Comparison of ENCODE assay signal across 10 cellular contexts in genomic region chr4:74006009-74006476, GRCh38. TPM values are rescaled to one million over a fixed set of nuclear protein-coding genes. Genes with fewer than 3 reads are reported as not detected.
DNase-seq lines count a peak whose midpoint lies in the region; ATAC-seq and TF ChIP-seq lines count a peak whose summit lies in the region.
"Had no signal": no experiment of that assay in that cellular context is flagged by ENCODE, and none has a peak within 500 bp of the region (broad histone marks: within the 10 kb centered on the region; RNA-seq: fewer than 3 reads in every experiment).

No MANE protein-coding gene starts in this region.

- H3K4me1 ChIP-seq in upper lobe of right lung = no peaks in the 10 kb centered on the region

- no peaks in the 10 kb centered on the region for H3K27me3 ChIP-seq in upper lobe of right lung

- no peaks in the 10 kb centered on the region for H3K36me3 ChIP-seq in upper lobe of right lung

- TF ChIP-seq CTCF in astrocyte of the cerebellum (IDR thresholded peaks at IDR 0.05; ENCODE audit: low read depth, low read length, missing control alignments) (no peak), upper lobe of right lung (IDR thresholded peaks at IDR 0.05) (no peak)

- H3K9me3 ChIP-seq in upper lobe of right lung = no peaks in the 10 kb centered on the region

- DNase-seq in astrocyte of the cerebellum (ENCODE audit: low read depth) (peak; percentile 65), foreskin melanocyte (peak; percentile 25), upper lobe of right lung (no peak), HK-2 (ENCODE audit: unreplicated experiment) (no peak)
- no peak for DNase-seq in stimulated activated naive CD4-positive, alpha-beta T cell (lab: John Stamatoyannopoulos, UW)
- DNase-seq: activated gamma-delta T cell treated with Interleukin-2 at 50 U/mL for 16 hours, NCI-H2107 had no signal

- intact Hi-C loops in upper lobe of right lung (cut with DNase I) = no loop called here

- in situ Hi-C loops in astrocyte of the cerebellum (cut with HindIII; ENCODE audit: low sequenced_read_pairs) = no loop called here

- H3K4me3 ChIP-seq in astrocyte of the cerebellum (ENCODE audit: low read depth, low read length) = no peak overlapping the region
- H3K4me3 ChIP-seq in upper lobe of right lung = no peak overlapping the region

- no peak overlapping the region for H3K27ac ChIP-seq in upper lobe of right lung

- ATAC-seq in HG02981 (IDR thresholded peaks at IDR 0.05; ENCODE audit: unreplicated experiment) (peak; percentile 77), upper lobe of right lung (peak; percentile 50), GM21737 (IDR thresholded peaks at IDR 0.05; ENCODE audit: unreplicated experiment) (no peak)

RNA-seq across cellular contexts. Expression of gene CXCL5, which starts 7.6 kb away (rescaled TPM):
- total RNA-seq in upper lobe of right lung = 7.2 TPM

RNA-seq across cellular contexts. Expression of gene PPBP, which starts 18.1 kb away (rescaled TPM):
- 3.4 TPM for total RNA-seq in upper lobe of right lung

RNA-seq across cellular contexts. Expression of gene PF4, which starts 24.2 kb away (rescaled TPM):
- total RNA-seq in upper lobe of right lung = 2.4 TPM
- total RNA-seq: mucosa of gallbladder had no signal

RNA-seq across cellular contexts. Expression of gene CXCL3, which starts 32.4 kb away (rescaled TPM):
- total RNA-seq in upper lobe of right lung = 9.7 TPM

Comparison
In these comparisons a context has a peak if more than half of its experiments do, and no peak if none do; other contexts are left out.
1. DNase-seq: peak in astrocyte of the cerebellum (single experiment) and foreskin melanocyte (single experiment); none in upper lobe of right lung (single experiment), HK-2 (single experiment) and stimulated activated naive CD4-positive, alpha-beta T cell (0 of 6).